In the genomic region with DNA sequence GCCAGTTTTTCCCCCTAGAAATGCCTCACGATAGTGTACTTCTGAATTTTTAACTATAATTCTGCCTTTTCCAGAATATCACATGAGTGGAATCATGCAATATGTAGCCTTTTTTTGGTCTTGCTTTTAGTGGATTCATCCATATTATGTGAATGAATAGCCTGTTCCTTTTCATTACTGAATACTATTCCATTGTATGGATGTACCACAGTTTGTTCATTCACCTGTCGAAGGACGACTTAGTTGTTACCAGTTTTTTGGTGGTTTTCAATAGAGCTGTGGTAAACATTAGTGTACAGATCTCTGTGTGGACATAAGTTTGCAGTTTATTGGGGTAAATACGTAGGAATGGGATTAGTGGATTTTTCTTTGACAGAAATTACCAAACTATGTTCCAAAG, we compare ENCODE assay signal across 10 cellular contexts.
"Had no signal": no experiment of that assay in that cellular context is flagged by ENCODE, and none has a peak within 500 bp of the region (broad histone marks: within the 10 kb centered on the region; RNA-seq: fewer than 3 reads in every experiment).

No MANE protein-coding gene starts in this region.

- H3K9ac ChIP-seq: GM23248 had no signal

- H3K4me3 ChIP-seq: GM23248 had no signal

- DNase-seq: GM23248, GOT3, H9, HCEC 1CT, HFFc6, KG1 had no signal

- H3K4me3 Mint-ChIP-seq: H9, HFFc6, IgD-negative memory B cell had no signal

- FAIRE-seq: H54, HepG2 had no signal

- H3K9me3 Mint-ChIP-seq: HFFc6 had no signal

- H3K27ac ChIP-seq: GM23248, HL-60 had no signal

- H3K27ac Mint-ChIP-seq: H9, HFFc6 had no signal

- H2AFZ ChIP-seq: GM23248 had no signal

- ATAC-seq: HepG2 had no signal
